In genomic region chr3:42101481-42101880, GRCh38 we compare ENCODE assay signal across 1 cellular context.
TF ChIP-seq lines count a peak whose summit lies in the region.

No MANE protein-coding gene starts in this region.

TF ChIP-seq in WTC11, 78 proteins besides CTCF, POLR2A, EP300 and RAD21 (continued from another document):
- TF ChIP-seq FOXP4 (CRISPR knock-in tag; IDR thresholded peaks at IDR 0.05) = no peak
- no peak for TF ChIP-seq NR3C1 (CRISPR knock-in tag; conservative IDR thresholded peaks at IDR 0.05; ENCODE audit: low read depth)
- TF ChIP-seq CREB1 (CRISPR knock-in tag; IDR thresholded peaks at IDR 0.05) = no peak
- no peak for TF ChIP-seq FOXP1 (CRISPR knock-in tag; IDR thresholded peaks at IDR 0.05; ENCODE audit: borderline replicate concordance)
- no peak for TF ChIP-seq NFYB (CRISPR knock-in tag; conservative IDR thresholded peaks at IDR 0.05; ENCODE audit: low read depth)
- no peak for TF ChIP-seq CREM (CRISPR knock-in tag; IDR thresholded peaks at IDR 0.05)
- no peak for TF ChIP-seq ELF4 (CRISPR knock-in tag; IDR thresholded peaks at IDR 0.05; ENCODE audit: low read depth)
- TF ChIP-seq GTF2I (CRISPR knock-in tag; conservative IDR thresholded peaks at IDR 0.05) = no peak
- no peak for TF ChIP-seq CBFB (CRISPR knock-in tag; IDR thresholded peaks at IDR 0.05; ENCODE audit: low read depth)
- no peak for TF ChIP-seq TEAD4 (CRISPR knock-in tag; IDR thresholded peaks at IDR 0.05)
